In genomic region chr2:74844752-74845151, GRCh38 we compare ENCODE assay signal across 10 cellular contexts. TPM values are rescaled to one million over a fixed set of nuclear protein-coding genes. Genes with fewer than 3 reads are reported as not detected.
DNase-seq lines count a peak whose midpoint lies in the region; ATAC-seq and TF ChIP-seq lines count a peak whose summit lies in the region.
"Had no signal": no experiment of that assay in that cellular context is flagged by ENCODE, and none has a peak within 500 bp of the region (broad histone marks: within the 10 kb centered on the region; RNA-seq: fewer than 3 reads in every experiment).

No MANE protein-coding gene starts in this region.

- H3K4me3 ChIP-seq in naive thymus-derived CD4-positive, alpha-beta T cell (ENCODE audit: low read length): peak overlapping the region; percentile 29
- no peak overlapping the region for H3K4me3 ChIP-seq in upper lobe of left lung

- H3K4me1 Mint-ChIP-seq in activated naive CD8-positive, alpha-beta T cell treated with anti-CD3 and anti-CD28 coated beads, Interleukin-2, amount 10 ng/mL, durations not matched to agents 7 days and 5 days: peaks cover 86% of the 10 kb centered on the region
- H3K4me1 Mint-ChIP-seq in activated naive CD8-positive, alpha-beta T cell treated with anti-CD3 and anti-CD28 coated beads for 36 hours: peaks cover 88% of the 10 kb centered on the region
- H3K4me1 Mint-ChIP-seq in MCF 10A (ENCODE audit: insufficient read depth, unreplicated experiment): peaks cover 51% of the 10 kb centered on the region
- H3K4me1 Mint-ChIP-seq in naive thymus-derived CD4-positive, alpha-beta T cell: peaks cover 69 to 98% (median 95%) of the 10 kb centered on the region in 7 donors

- H3K27ac Mint-ChIP-seq in activated naive CD8-positive, alpha-beta T cell treated with anti-CD3 and anti-CD28 coated beads, Interleukin-2, amount 10 ng/mL, durations not matched to agents 7 days and 5 days: peak overlapping the region; percentile 88
- no peak overlapping the region for H3K27ac Mint-ChIP-seq in activated naive CD8-positive, alpha-beta T cell treated with anti-CD3 and anti-CD28 coated beads for 36 hours
- H3K27ac Mint-ChIP-seq in MCF 10A (ENCODE audit: low read depth, unreplicated experiment): peak overlapping the region; percentile 96
- peak overlapping the region; percentile 87 to 99 (median 95) for H3K27ac Mint-ChIP-seq in naive thymus-derived CD4-positive, alpha-beta T cell

- H3K4me1 ChIP-seq in naive thymus-derived CD4-positive, alpha-beta T cell (ENCODE audit: control insufficient read depth in 2 of 2, insufficient read depth in 2 of 2, low read length in 2 of 2): peaks cover 30 to 95% of the 10 kb centered on the region in 2 donors
- peaks cover 40 to 70% (median 59%) of the 10 kb centered on the region in 4 donors for H3K4me1 ChIP-seq in upper lobe of left lung

- TF ChIP-seq CTCF in MCF 10A (IDR thresholded peaks at IDR 0.05; ENCODE audit: unreplicated experiment) (no peak), upper lobe of left lung (IDR thresholded peaks at IDR 0.05) (no peak)

- CTCF ChIA-PET in MCF 10A (lab: Yijun Ruan, JAX): interaction anchor here (1.0 to 12.5 kb wide), 4 partner anchors 8 to 130 kb away, joined by 4 to 140 read pairs (median 29); no protein-coding TSS in a partner anchor
- CTCF ChIA-PET in naive thymus-derived CD4-positive, alpha-beta T cell (lab: Charles Lee): interaction anchor here (1.1 to 2.1 kb wide), 2 partner anchors 8 to 130 kb away, joined by 4 to 8 read pairs; no protein-coding TSS in a partner anchor

- H3K36me3 Mint-ChIP-seq in activated naive CD8-positive, alpha-beta T cell treated with anti-CD3 and anti-CD28 coated beads, Interleukin-2, amount 10 ng/mL, durations not matched to agents 7 days and 5 days: peaks cover 10% of the 10 kb centered on the region
- peaks cover 51% of the 10 kb centered on the region for H3K36me3 Mint-ChIP-seq in activated naive CD8-positive, alpha-beta T cell treated with anti-CD3 and anti-CD28 coated beads for 36 hours
- H3K36me3 Mint-ChIP-seq in MCF 10A (ENCODE audit: insufficient read depth, unreplicated experiment): no peaks in the 10 kb centered on the region
- H3K36me3 Mint-ChIP-seq in naive thymus-derived CD4-positive, alpha-beta T cell: peaks cover 0 to 9% (median 3%) of the 10 kb centered on the region in 5 donors

- peak overlapping the region; percentile 39 for H3K27ac ChIP-seq in naive thymus-derived CD4-positive, alpha-beta T cell (ENCODE audit: low read depth, low read length)
- H3K27ac ChIP-seq in upper lobe of left lung: peak overlapping the region; percentile 57 to 82 (median 76)

- no peak for DNase-seq in activated naive CD8-positive, alpha-beta T cell treated with anti-CD3 and anti-CD28 coated beads, Interleukin-2, amount 10 ng/mL, durations not matched to agents 7 days and 5 days
- DNase-seq in activated naive CD8-positive, alpha-beta T cell treated with anti-CD3 and anti-CD28 coated beads for 36 hours: no peak
- DNase-seq in MCF 10A (ENCODE audit: unreplicated experiment): no peak
- DNase-seq in naive thymus-derived CD4-positive, alpha-beta T cell: no peak
- DNase-seq in upper lobe of left lung: no peak
- no peak for DNase-seq in stimulated activated CD4-positive, alpha-beta T cell treated with anti-CD3 and anti-CD28 coated beads, Interleukin-1b, Interleukin-23, amount 100 ng/mL, for 48 hours
- DNase-seq in DMS 273 (lab: John Stamatoyannopoulos, UW; ENCODE audit: unreplicated experiment): no peak
- DNase-seq in OCI-M1 (lab: John Stamatoyannopoulos, UW): no peak
- DNase-seq: NCI-H2171 had no signal

- H3K36me3 ChIP-seq in naive thymus-derived CD4-positive, alpha-beta T cell (ENCODE audit: control insufficient read depth in 2 of 3, insufficient read depth in 3 of 3, low read length in 3 of 3): no peaks in the 10 kb centered on the region
- no peaks in the 10 kb centered on the region for H3K36me3 ChIP-seq in upper lobe of left lung

- TF ChIP-seq EP300 in upper lobe of left lung (IDR thresholded peaks at IDR 0.05): no peak

- no peaks in the 10 kb centered on the region for H3K27me3 Mint-ChIP-seq in activated naive CD8-positive, alpha-beta T cell treated with anti-CD3 and anti-CD28 coated beads, Interleukin-2, amount 10 ng/mL, durations not matched to agents 7 days and 5 days
- H3K27me3 Mint-ChIP-seq in activated naive CD8-positive, alpha-beta T cell treated with anti-CD3 and anti-CD28 coated beads for 36 hours: no peaks in the 10 kb centered on the region
- H3K27me3 Mint-ChIP-seq in MCF 10A (ENCODE audit: insufficient read depth, unreplicated experiment): no peaks in the 10 kb centered on the region
- H3K27me3 Mint-ChIP-seq in naive thymus-derived CD4-positive, alpha-beta T cell: no peaks in the 10 kb centered on the region

- POLR2A ChIA-PET in activated naive CD8-positive, alpha-beta T cell treated with anti-CD3 and anti-CD28 coated beads, Interleukin-2, amount 10 ng/mL, durations not matched to agents 7 days and 5 days (lab: Charles Lee): interaction anchor here (1.6 kb wide), 1 partner anchor 10 kb away, joined by 15 read pairs; the partner anchor contains the start of gene HK2
- POLR2A ChIA-PET in MCF 10A (lab: Yijun Ruan, JAX): interaction anchor here (0.6 to 3.4 kb wide), 7 partner anchors 8 to 129 kb away, joined by 3 to 27 read pairs (median 4); partner anchors contain the start of gene HK2
- POLR2A ChIA-PET in naive thymus-derived CD4-positive, alpha-beta T cell (lab: Charles Lee): interaction anchor here (1.1 to 1.4 kb wide), 2 partner anchors 8 to 9 kb away, joined by 3 to 11 read pairs; no protein-coding TSS in a partner anchor

- WGBS in upper lobe of left lung, 2 donors: 84% methylated on average over 4 of the region's 4 CpGs; no CpG with 5 or more reads in 1 of the 2 donors

- BruUV-seq in MCF 10A (replicated peaks; lab: Mats Ljungman, UMichigan): no TSS peak

- H3K9me3 Mint-ChIP-seq in activated naive CD8-positive, alpha-beta T cell treated with anti-CD3 and anti-CD28 coated beads, Interleukin-2, amount 10 ng/mL, durations not matched to agents 7 days and 5 days: no peaks in the 10 kb centered on the region
- H3K9me3 Mint-ChIP-seq in activated naive CD8-positive, alpha-beta T cell treated with anti-CD3 and anti-CD28 coated beads for 36 hours: no peaks in the 10 kb centered on the region
- no peaks in the 10 kb centered on the region for H3K9me3 Mint-ChIP-seq in MCF 10A (ENCODE audit: unreplicated experiment)
- H3K9me3 Mint-ChIP-seq in naive thymus-derived CD4-positive, alpha-beta T cell: no peaks in the 10 kb centered on the region
- H3K9me3 Mint-ChIP-seq: WTC11 had no signal

- no peak for ATAC-seq in activated naive CD8-positive, alpha-beta T cell treated with anti-CD3 and anti-CD28 coated beads, Interleukin-2, amount 10 ng/mL, durations not matched to agents 7 days and 5 days (ENCODE audit: low read depth)
- no peak for ATAC-seq in naive thymus-derived CD4-positive, alpha-beta T cell
- ATAC-seq in upper lobe of left lung (ENCODE audit: low FRiP score in 2 of 2): no peak

- no peak overlapping the region for H3K4me3 Mint-ChIP-seq in activated naive CD8-positive, alpha-beta T cell treated with anti-CD3 and anti-CD28 coated beads, Interleukin-2, amount 10 ng/mL, durations not matched to agents 7 days and 5 days
- H3K4me3 Mint-ChIP-seq in activated naive CD8-positive, alpha-beta T cell treated with anti-CD3 and anti-CD28 coated beads for 36 hours: no peak overlapping the region
- no peak overlapping the region for H3K4me3 Mint-ChIP-seq in MCF 10A (ENCODE audit: unreplicated experiment)
- H3K4me3 Mint-ChIP-seq in naive thymus-derived CD4-positive, alpha-beta T cell: peak overlapping the region in 5 of 10 donors; percentile 53 to 80 (median 79)
- H3K4me3 Mint-ChIP-seq: WTC11 had no signal

- H3K27me3 ChIP-seq in naive thymus-derived CD4-positive, alpha-beta T cell (ENCODE audit: control insufficient read depth in 2 of 2, insufficient read depth in 2 of 2, low read length in 2 of 2): no peaks in the 10 kb centered on the region
- H3K27me3 ChIP-seq in upper lobe of left lung: no peaks in the 10 kb centered on the region

- intact Hi-C loops in MCF 10A (cut with micrococcal nuclease): no loop called here
- intact Hi-C loops in naive thymus-derived CD4-positive, alpha-beta T cell (cut with micrococcal nuclease): loop anchor here (1.0 to 10.0 kb wide), 5 partner anchors 8 to 1610 kb away; partner anchors contain the start of genes CCT7 (in 1 of the 2), DGUOK (in 1 of the 2), MRPL19 (in 1 of the 2) and PRADC1 (in 1 of the 2)

- TF ChIP-seq POLR2A in upper lobe of left lung (IDR thresholded peaks at IDR 0.05): no peak

- H3K9me3 ChIP-seq in naive thymus-derived CD4-positive, alpha-beta T cell (ENCODE audit: control insufficient read depth in 2 of 3, low read length in 3 of 3): no peaks in the 10 kb centered on the region
- no peaks in the 10 kb centered on the region for H3K9me3 ChIP-seq in upper lobe of left lung

RNA-seq across cellular contexts. Expression of gene HK2, which starts 10.8 kb away (rescaled TPM):
- 10 to 100 TPM; 39.8 to 40.9 TPM for total RNA-seq in activated naive CD8-positive, alpha-beta T cell treated with anti-CD3 and anti-CD28 coated beads, Interleukin-2, amount 10 ng/mL, durations not matched to agents 7 days and 5 days
- total RNA-seq in activated naive CD8-positive, alpha-beta T cell treated with anti-CD3 and anti-CD28 coated beads for 36 hours: 100 to 1,000 TPM; 101 to 102 TPM
- total RNA-seq in MCF 10A (2022) (40.4 and 47.8 TPM in 2 replicates), upper lobe of left lung (10 to 100 TPM; 29.0 to 98.8 (median 39.7) TPM)
- total RNA-seq in naive thymus-derived CD4-positive, alpha-beta T cell: 10 to 100 TPM; 11.1 to 74.6 (median 17.7) TPM
- polyA plus RNA-seq in naive thymus-derived CD4-positive, alpha-beta T cell: 1 to 10 TPM; 3.6 to 6.3 TPM
